ENCODE assay signal across 1 cellular context in genomic region chr13:34155931-34156607, GRCh38.
TF ChIP-seq lines count a peak whose summit lies in the region.

No MANE protein-coding gene starts in this region.

TF ChIP-seq in A549, 52 proteins besides CTCF, POLR2A, EP300 and RAD21 (continued from another document):
- TF ChIP-seq, protein P1, sequence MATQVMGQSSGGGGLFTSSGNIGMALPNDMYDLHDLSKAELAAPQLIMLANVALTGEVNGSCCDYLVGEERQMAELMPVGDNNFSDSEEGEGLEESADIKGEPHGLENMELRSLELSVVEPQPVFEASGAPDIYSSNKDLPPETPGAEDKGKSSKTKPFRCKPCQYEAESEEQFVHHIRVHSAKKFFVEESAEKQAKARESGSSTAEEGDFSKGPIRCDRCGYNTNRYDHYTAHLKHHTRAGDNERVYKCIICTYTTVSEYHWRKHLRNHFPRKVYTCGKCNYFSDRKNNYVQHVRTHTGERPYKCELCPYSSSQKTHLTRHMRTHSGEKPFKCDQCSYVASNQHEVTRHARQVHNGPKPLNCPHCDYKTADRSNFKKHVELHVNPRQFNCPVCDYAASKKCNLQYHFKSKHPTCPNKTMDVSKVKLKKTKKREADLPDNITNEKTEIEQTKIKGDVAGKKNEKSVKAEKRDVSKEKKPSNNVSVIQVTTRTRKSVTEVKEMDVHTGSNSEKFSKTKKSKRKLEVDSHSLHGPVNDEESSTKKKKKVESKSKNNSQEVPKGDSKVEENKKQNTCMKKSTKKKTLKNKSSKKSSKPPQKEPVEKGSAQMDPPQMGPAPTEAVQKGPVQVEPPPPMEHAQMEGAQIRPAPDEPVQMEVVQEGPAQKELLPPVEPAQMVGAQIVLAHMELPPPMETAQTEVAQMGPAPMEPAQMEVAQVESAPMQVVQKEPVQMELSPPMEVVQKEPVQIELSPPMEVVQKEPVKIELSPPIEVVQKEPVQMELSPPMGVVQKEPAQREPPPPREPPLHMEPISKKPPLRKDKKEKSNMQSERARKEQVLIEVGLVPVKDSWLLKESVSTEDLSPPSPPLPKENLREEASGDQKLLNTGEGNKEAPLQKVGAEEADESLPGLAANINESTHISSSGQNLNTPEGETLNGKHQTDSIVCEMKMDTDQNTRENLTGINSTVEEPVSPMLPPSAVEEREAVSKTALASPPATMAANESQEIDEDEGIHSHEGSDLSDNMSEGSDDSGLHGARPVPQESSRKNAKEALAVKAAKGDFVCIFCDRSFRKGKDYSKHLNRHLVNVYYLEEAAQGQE (IDR thresholded peaks at IDR 0.05), result no peak
TF ChIP-seq in A549: peak in this region for 5.
